In genomic region chr15:64842099-64842940, GRCh38 we compare ENCODE assay signal across 8 cellular contexts. TPM values are rescaled to one million over a fixed set of nuclear protein-coding genes. Genes with fewer than 3 reads are reported as not detected.
DNase-seq lines count a peak whose midpoint lies in the region; ATAC-seq and TF ChIP-seq lines count a peak whose summit lies in the region.

No MANE protein-coding gene starts in this region.

- peak overlapping the region; percentile 85 for H3K4ac ChIP-seq in trophoblast cell (ENCODE audit: low read depth, low read length)

- H3K79me2 ChIP-seq in trophoblast cell (ENCODE audit: control insufficient read depth, insufficient read depth, low read length, poor library complexity), result peaks cover 8% of the 10 kb centered on the region

- H3K27me3 Mint-ChIP-seq in activated CD4-positive, alpha-beta memory T cell treated with anti-CD3 and anti-CD28 coated beads for 36 hours, result no peaks in the 10 kb centered on the region

- H2BK5ac ChIP-seq in trophoblast cell (ENCODE audit: low read depth, low read length, poor library complexity), result peak overlapping the region; percentile 8

- peak overlapping the region; percentile 95 for H3K4me3 Mint-ChIP-seq in activated CD4-positive, alpha-beta memory T cell treated with anti-CD3 and anti-CD28 coated beads for 36 hours

- CTCF ChIA-PET in HEK293 (lab: Yijun Ruan, JAX), result interaction anchor here (0.6 to 1.1 kb wide), 2 partner anchors 32 to 633 kb away, joined by 3 read pairs; no protein-coding TSS in a partner anchor
- CTCF ChIA-PET in activated CD4-positive, alpha-beta memory T cell treated with anti-CD3 and anti-CD28 coated beads for 36 hours (lab: Charles Lee), result interaction anchor here (2.4 kb wide), 1 partner anchor 52 kb away, joined by 9 read pairs; no protein-coding TSS in a partner anchor

- DNase-seq in AG09309 (ENCODE audit: low read depth) (no peak), foreskin fibroblast (peak in 1 of 2 donors; percentile 56), trophoblast cell (peak in 1 of 2 donors; percentile 35)
- DNase-seq in activated CD4-positive, alpha-beta memory T cell treated with anti-CD3 and anti-CD28 coated beads for 36 hours, result peak; percentile 41

- no peak overlapping the region for H3K23ac ChIP-seq in trophoblast cell (ENCODE audit: low read length)

- no peaks in the 10 kb centered on the region for H3K27me3 ChIP-seq in trophoblast cell (ENCODE audit: insufficient read depth, low read length)

- intact Hi-C loops in activated CD4-positive, alpha-beta memory T cell treated with anti-CD3 and anti-CD28 coated beads for 36 hours (cut with micrococcal nuclease), result no loop called here

- H3K27ac Mint-ChIP-seq in activated CD4-positive, alpha-beta memory T cell treated with anti-CD3 and anti-CD28 coated beads for 36 hours, result peak overlapping the region; percentile 84

- peak overlapping the region; percentile 89 for H3K4me3 ChIP-seq in AG09309 (ENCODE audit: control insufficient read depth, low read depth, low read length)
- peak overlapping the region; percentile 65 for H3K4me3 ChIP-seq in HEK293 (ENCODE audit: low read depth, low read length)
- H3K4me3 ChIP-seq in foreskin fibroblast (ENCODE audit: low read depth in 1 of 2, low read length in 2 of 2), result peak overlapping the region; percentile 98 to 100
- H3K4me3 ChIP-seq in trophoblast cell (ENCODE audit: low read depth, low read length), result peak overlapping the region; percentile 91

- H3K79me1 ChIP-seq in trophoblast cell (ENCODE audit: low read length), result peaks cover 13% of the 10 kb centered on the region

- peak overlapping the region; percentile 3 for H2BK120ac ChIP-seq in trophoblast cell (ENCODE audit: insufficient read depth, low read length, poor library complexity)

- no peak overlapping the region for H4K12ac ChIP-seq in trophoblast cell (ENCODE audit: low read depth, low read length)

- peak overlapping the region; percentile 16; the same call in 1 of the 2 replicates for H3K27ac ChIP-seq in HEK293 (ENCODE audit: extremely low read depth, low read depth, low read length)
- H3K27ac ChIP-seq in trophoblast cell (ENCODE audit: low read depth, low read length), result no peak overlapping the region

- peak overlapping the region; percentile 71 for H2AK5ac ChIP-seq in trophoblast cell (ENCODE audit: low read length)

- peaks cover 63% of the 10 kb centered on the region for H3K4me1 Mint-ChIP-seq in activated CD4-positive, alpha-beta memory T cell treated with anti-CD3 and anti-CD28 coated beads for 36 hours (ENCODE audit: low read depth)

- no peak overlapping the region for H2AFZ ChIP-seq in trophoblast cell (ENCODE audit: insufficient read depth, low read length, poor library complexity)

- H3K36me3 ChIP-seq in HEK293 (ENCODE audit: control insufficient read depth in 2 of 2, insufficient read depth in 1 of 2, low read length in 2 of 2) (no peaks in the 10 kb centered on the region), trophoblast cell (ENCODE audit: control insufficient read depth in 1 of 2, insufficient read depth in 2 of 2, low read length in 2 of 2) (peaks cover 2% of the 10 kb centered on the region in 2 experiments)

- H3K9ac ChIP-seq in trophoblast cell (ENCODE audit: low read length), result peak overlapping the region; percentile 81

- H3K9me3 Mint-ChIP-seq in activated CD4-positive, alpha-beta memory T cell treated with anti-CD3 and anti-CD28 coated beads for 36 hours, result no peaks in the 10 kb centered on the region

- WGBS in trophoblast cell (ENCODE audit: extremely low coverage, insufficient coverage, insufficient read length), result no CpG with 5 or more reads among the region's 26 CpGs

- H3K4me2 ChIP-seq in trophoblast cell (ENCODE audit: low read length), result peak overlapping the region; percentile 88

- H3K36me3 Mint-ChIP-seq in activated CD4-positive, alpha-beta memory T cell treated with anti-CD3 and anti-CD28 coated beads for 36 hours, result peaks cover 2% of the 10 kb centered on the region

- ATAC-seq in HG02571 (IDR thresholded peaks at IDR 0.05; ENCODE audit: unreplicated experiment) (no peak), HG03457 (IDR thresholded peaks at IDR 0.05; ENCODE audit: unreplicated experiment) (no peak), HG02763 (IDR thresholded peaks at IDR 0.05; ENCODE audit: unreplicated experiment) (no peak)

- H2BK12ac ChIP-seq in trophoblast cell (ENCODE audit: low read length), result peak overlapping the region; percentile 7

- TF ChIP-seq CTCF in AG09309 (IDR thresholded peaks at IDR 0.05; ENCODE audit: control insufficient read depth, insufficient read depth, low read depth, low read length, missing control alignments), result no peak
- TF ChIP-seq CTCF in HEK293 (tag by site-specific recombination; IDR thresholded peaks at IDR 0.05), result no peak
- TF ChIP-seq CTCF in foreskin fibroblast (IDR thresholded peaks at IDR 0.05; ENCODE audit: low read depth, low read length), result no peak

- H3K14ac ChIP-seq in trophoblast cell (ENCODE audit: low read length), result peak overlapping the region; percentile 31

- H3K9me3 ChIP-seq in HEK293 (ENCODE audit: control insufficient read depth, insufficient read depth, low read depth, low read length), result no peaks in the 10 kb centered on the region
- no peaks in the 10 kb centered on the region for H3K9me3 ChIP-seq in trophoblast cell (ENCODE audit: insufficient read depth, low read depth, low read length)

- POLR2A ChIA-PET in HEK293 (lab: Yijun Ruan, JAX), result no interaction called here
- POLR2A ChIA-PET in activated CD4-positive, alpha-beta memory T cell treated with anti-CD3 and anti-CD28 coated beads for 36 hours (lab: Charles Lee), result interaction anchor here (0.8 kb wide), 1 partner anchor 463 kb away, joined by 3 read pairs; the partner anchor contains the start of gene RNU5B-1

- H4K8ac ChIP-seq in trophoblast cell (ENCODE audit: low read depth, low read length), result peak overlapping the region; percentile 0

- peak overlapping the region; percentile 75 for H4K91ac ChIP-seq in trophoblast cell (ENCODE audit: low read depth, low read length)

- no peaks in the 10 kb centered on the region for H3K4me1 ChIP-seq in HEK293 (ENCODE audit: control insufficient read depth, insufficient read depth, low read length)
- H3K4me1 ChIP-seq in trophoblast cell (ENCODE audit: control insufficient read depth in 1 of 2, insufficient read depth in 2 of 2, low read length in 2 of 2), result peaks cover 31 to 35% of the 10 kb centered on the region in 2 experiments

- peak overlapping the region; percentile 27 for H3K18ac ChIP-seq in trophoblast cell (ENCODE audit: low read length)

TF ChIP-seq in HEK293, 187 proteins besides CTCF, POLR2A, EP300 and RAD21 (continues in another document):
- TF ChIP-seq KLF16 (tag by site-specific recombination; IDR thresholded peaks at IDR 0.05) (no peak), ZSCAN5A (tag by site-specific recombination; IDR thresholded peaks at IDR 0.05) (no peak), PRDM6 (tag by site-specific recombination; IDR thresholded peaks at IDR 0.05) (no peak), ZNF223 (tag by site-specific recombination; IDR thresholded peaks at IDR 0.05) (no peak), ZNF157 (tag by site-specific recombination; IDR thresholded peaks at IDR 0.05) (no peak), ZNF214 (tag by site-specific recombination; IDR thresholded peaks at IDR 0.05; ENCODE audit: borderline replicate concordance) (no peak)

RNA-seq across cellular contexts. Expression of gene PLEKHO2, which starts 0.6 kb away (rescaled TPM):
- 10 to 100 TPM; 15.3 to 15.6 TPM for total RNA-seq in activated CD4-positive, alpha-beta memory T cell treated with anti-CD3 and anti-CD28 coated beads for 36 hours
- polyA plus RNA-seq in trophoblast cell (2013), result 12.4 and 13.6 TPM in 2 replicates

RNA-seq across cellular contexts. Expression of gene PIF1, which starts 16.9 kb away (rescaled TPM):
- total RNA-seq in activated CD4-positive, alpha-beta memory T cell treated with anti-CD3 and anti-CD28 coated beads for 36 hours, result 10 to 100 TPM; 23.6 to 30.2 TPM
- 7.7 and 8.2 TPM in 2 replicates for polyA plus RNA-seq in trophoblast cell (2013)
